Comparison of ENCODE assay signal across 9 cellular contexts in the genomic region with DNA sequence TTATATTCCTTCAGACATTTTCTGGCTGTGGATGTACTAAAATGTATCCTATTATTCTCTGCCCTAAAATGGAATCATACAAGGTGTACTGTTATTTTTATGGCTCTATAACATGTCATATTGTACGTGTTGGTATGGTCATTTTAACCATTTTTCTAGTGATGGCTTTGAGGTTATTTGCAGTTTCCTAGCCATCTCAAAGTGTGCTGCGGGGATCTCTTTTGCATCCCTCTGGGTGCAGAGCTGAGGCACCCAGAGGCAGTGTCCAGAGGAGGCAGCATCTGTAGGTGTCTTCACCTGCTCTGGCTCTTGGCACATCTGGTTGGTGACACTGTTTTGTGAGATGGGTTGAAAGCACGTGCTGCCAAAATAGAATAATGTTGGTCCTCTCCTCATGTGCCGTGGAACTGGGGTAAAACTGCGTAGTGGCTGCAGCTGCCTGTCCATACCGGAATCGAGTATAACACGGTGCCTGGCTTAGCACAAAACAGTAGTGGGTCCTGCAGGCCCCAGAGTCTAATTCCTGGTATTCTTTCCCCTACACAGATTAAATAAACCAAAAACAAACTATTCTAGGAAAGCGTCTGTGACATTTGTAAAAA. TPM values are rescaled to one million over a fixed set of nuclear protein-coding genes. Genes with fewer than 3 reads are reported as not detected.
A peak's percentile ranks its signal among the peaks of the same experiment; 100 is the strongest.
DNase-seq lines count a peak whose midpoint lies in the region; ATAC-seq and TF ChIP-seq lines count a peak whose summit lies in the region.
"Had no signal": no experiment of that assay in that cellular context is flagged by ENCODE, and none has a peak within 500 bp of the region (broad histone marks: within the 10 kb centered on the region; RNA-seq: fewer than 3 reads in every experiment).

No MANE protein-coding gene starts in this region.

- H3K27me3 Mint-ChIP-seq in Caco-2 (ENCODE audit: insufficient read depth, unreplicated experiment) = no peaks in the 10 kb centered on the region
- no peaks in the 10 kb centered on the region for H3K27me3 Mint-ChIP-seq in T-helper 17 cell

- peak overlapping the region; percentile 100 for H3K27ac ChIP-seq in psoas muscle

- H3K4me3 Mint-ChIP-seq in Caco-2 (ENCODE audit: unreplicated experiment) (no peak overlapping the region), T-helper 17 cell (no peak overlapping the region)

- H3K4me1 ChIP-seq in Caco-2 (no peaks in the 10 kb centered on the region), psoas muscle (peaks cover 71% of the 10 kb centered on the region)

- POLR2A ChIA-PET in Caco-2 (lab: Charles Lee) = no interaction called here

- H3K27ac Mint-ChIP-seq in Caco-2 (ENCODE audit: unreplicated experiment) (peak overlapping the region; percentile 55), T-helper 17 cell (peak overlapping the region; percentile 83)

- BruUV-seq in Caco-2 (replicated peaks; lab: Mats Ljungman, UMichigan) = no TSS peak

- DNase-seq in Caco-2 = no peak
- no peak for DNase-seq in T-helper 17 cell
- DNase-seq in fibroblast of peridontal ligament (ENCODE audit: extremely low read depth) = peak; percentile 46
- peak in 1 of 2 donors; percentile 50 for DNase-seq in psoas muscle
- DNase-seq in AML-193 (lab: John Stamatoyannopoulos, UW) = no peak
- no peak for DNase-seq in NCI-H2107 treated with DMSO at 0.1 percent for 48 hours (lab: John Stamatoyannopoulos, UW; ENCODE audit: unreplicated experiment)
- DNase-seq: activated gamma-delta T cell had no signal

- ATAC-seq in T-helper 17 cell (no peak), psoas muscle (peak; percentile 4 to 10 (median 6)), HG02884 (IDR thresholded peaks at IDR 0.05; ENCODE audit: unreplicated experiment) (no peak), GM21825 (IDR thresholded peaks at IDR 0.05; ENCODE audit: unreplicated experiment) (no peak)

- WGBS in psoas muscle, 3 donors = 35 to 59% (median 35%) methylated on average over 9 of the region's 9 CpGs

- CTCF ChIA-PET in Caco-2 (lab: Charles Lee) = interaction anchor here (1.0 kb wide), 1 partner anchor 52 kb away, joined by 3 read pairs; no protein-coding TSS in a partner anchor

- no peak overlapping the region for H3K4me3 ChIP-seq in Caco-2 (ENCODE audit: low read depth, low read length)
- H3K4me3 ChIP-seq in psoas muscle = peak overlapping the region; percentile 86

- H3K9me3 Mint-ChIP-seq in Caco-2 (ENCODE audit: unreplicated experiment) = no peaks in the 10 kb centered on the region

- H3K4me1 Mint-ChIP-seq in Caco-2 (ENCODE audit: low read depth, unreplicated experiment) (peaks cover 35% of the 10 kb centered on the region), T-helper 17 cell (peaks cover 61% of the 10 kb centered on the region)

- H3K9me3 ChIP-seq in Caco-2 (no peaks in the 10 kb centered on the region), T-helper 17 cell (ENCODE audit: control insufficient read depth, low read length, poor library complexity, severe bottlenecking) (no peaks in the 10 kb centered on the region), psoas muscle (no peaks in the 10 kb centered on the region)

- H3K27me3 ChIP-seq in Caco-2 (replicated peaks; ENCODE audit: control insufficient read depth, insufficient read depth, low read length) (no peaks in the 10 kb centered on the region), psoas muscle (ENCODE audit: insufficient read depth in 3 of 3, low read length in 2 of 3) (no peaks in the 10 kb centered on the region)

- intact Hi-C loops in Caco-2 (cut with micrococcal nuclease; ENCODE audit: unreplicated experiment) = no loop called here
- intact Hi-C loops in psoas muscle (cut with DNase I) = no loop called here

- TF ChIP-seq CTCF in Caco-2 (IDR thresholded peaks at IDR 0.05; ENCODE audit: insufficient read depth in 1 of 2, low read depth in 1 of 2, low read length in 1 of 2, severe bottlenecking in 1 of 2, unreplicated experiment in 1 of 2) (no peak), psoas muscle (IDR thresholded peaks at IDR 0.05) (no peak)

- H3K36me3 ChIP-seq in Caco-2 (ENCODE audit: control insufficient read depth, insufficient read depth, low read length) (peaks cover 1% of the 10 kb centered on the region; the same call in 1 of the 2 replicates), psoas muscle (ENCODE audit: insufficient read depth in 1 of 2, low read depth in 1 of 2) (peaks cover 3 to 100% of the 10 kb centered on the region in 2 donors)

- H3K36me3 Mint-ChIP-seq in Caco-2 (ENCODE audit: insufficient read depth, unreplicated experiment) = peaks cover 95% of the 10 kb centered on the region
- H3K36me3 Mint-ChIP-seq in T-helper 17 cell (ENCODE audit: low read depth) = peaks cover 3% of the 10 kb centered on the region

RNA-seq across cellular contexts. Expression of a gene that starts 12.8 kb away (rescaled TPM):
- 235 and 254 TPM in 2 replicates for total RNA-seq in Caco-2 (2022)
- total RNA-seq in T-helper 17 cell = 100 to 1,000 TPM; 554 to 555 TPM
- 1,000 to 10,000 TPM in 1 of 4 donors, 100 to 1,000 TPM in 3; 517 to 1,759 (median 646) TPM for total RNA-seq in psoas muscle
- 100 to 1,000 TPM; 474 to 758 (median 716) TPM for polyA plus RNA-seq in psoas muscle

RNA-seq across cellular contexts. Expression of a gene that starts 49.0 kb away (rescaled TPM):
- total RNA-seq in Caco-2 (2022) (35.1 and 38.2 TPM in 2 replicates), T-helper 17 cell (10 to 100 TPM; 29.2 to 37.5 TPM), psoas muscle (10 to 100 TPM in 3 of 4 donors, 1 to 10 TPM in 1; 7.4 to 27.7 (median 13.9) TPM)
- polyA plus RNA-seq in psoas muscle = 10 to 100 TPM; 10.6 to 20.8 (median 12.9) TPM

RNA-seq across cellular contexts. Expression of a gene that starts 53.0 kb away (rescaled TPM):
- 8.1 and 8.5 TPM in 2 replicates for total RNA-seq in Caco-2 (2022)
- 10 to 100 TPM; 57.7 to 61.6 TPM for total RNA-seq in T-helper 17 cell
- 1 to 10 TPM; 5.7 to 8.8 (median 7.2) TPM for total RNA-seq in psoas muscle
- 10 to 100 TPM in 1 of 3 donors, 1 to 10 TPM in 2; 3.7 to 18.5 (median 6.1) TPM for polyA plus RNA-seq in psoas muscle

Comparison
In these comparisons a context has a peak if more than half of its experiments do, and no peak if none do; other contexts are left out.
1. ATAC-seq: peak in psoas muscle (4 of 4); none in T-helper 17 cell (single experiment), HG02884 (single experiment) and GM21825 (single experiment).